Comparison of ENCODE assay signal across 30 cellular contexts in the genomic region with DNA sequence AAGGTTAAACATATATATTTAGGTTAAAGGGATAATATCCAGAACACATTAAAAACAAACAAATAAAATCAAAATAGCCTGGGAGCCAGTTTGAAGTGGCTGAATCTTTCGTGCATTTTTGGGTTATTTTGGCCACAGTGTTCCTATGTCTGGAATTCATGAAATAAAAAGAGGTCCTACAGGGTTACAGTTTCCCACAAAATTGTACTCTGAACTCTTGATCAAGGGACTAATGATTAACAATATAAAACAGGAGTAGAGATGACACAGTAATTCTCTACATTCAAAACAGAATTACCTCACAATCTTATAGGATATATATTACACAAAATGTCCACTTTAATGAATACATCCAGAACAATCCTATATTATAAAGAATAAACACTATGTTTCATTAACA.
"Had no signal": no experiment of that assay in that cellular context is flagged by ENCODE, and none has a peak within 500 bp of the region (broad histone marks: within the 10 kb centered on the region; RNA-seq: fewer than 3 reads in every experiment).

No MANE protein-coding gene starts in this region.

- H3K36me3 ChIP-seq: ovary had no signal

- H3K9ac ChIP-seq: neural progenitor cell, parathyroid adenoma had no signal

- H3K27me3 ChIP-seq: neural progenitor cell, ovary, spleen, stomach, testis, tibial artery, transverse colon, upper lobe of right lung, vagina had no signal

- DNase-seq: naive thymus-derived CD4-positive, alpha-beta T cell; natural killer cell; occipital lobe; ovary; posterior cingulate gyrus; psoas muscle; right cardiac atrium; spleen; stimulated activated CD4-positive, alpha-beta T cell treated with anti-CD3 and anti-CD28 coated beads, Interleukin-12 subunit alpha, Interleukin-12 subunit beta, amount 100 ng/mL, for 4 hours; stimulated activated CD4-positive, alpha-beta T cell treated with anti-CD3 and anti-CD28 coated beads, Interleukin-1b, Interleukin-23, amount 100 ng/mL, for 48 hours; stimulated activated CD4-positive, alpha-beta T cell treated with anti-CD3 and anti-CD28 coated beads, Interleukin-4, amount 100 ng/mL, for 1 hour; stimulated activated CD4-positive, alpha-beta T cell treated with anti-CD3 and anti-CD28 coated beads, Interleukin-4, amount 100 ng/mL, for 4 hours; stimulated activated CD8-positive, alpha-beta memory T cell treated with anti-CD3 and anti-CD28 coated beads, Interleukin-4, amount 100 ng/mL, for 48 hours; stimulated activated naive CD4-positive, alpha-beta T cell treated with Interleukin-2 at 50 U/mL for 16 hours; stomach; testis; tibial artery; transverse colon; upper lobe of right lung had no signal

- ATAC-seq: naive thymus-derived CD4-positive, alpha-beta T cell; natural killer cell; psoas muscle; right cardiac atrium; sciatic nerve; stimulated activated memory B cell treated with anti-CD40 and anti-IgM and Interleukin-4, amounts not matched to agents 10 μg/mL and 1 μg/mL and 100 μg/mL, for 72 hours; upper lobe of right lung had no signal

- H3K4me3 Mint-ChIP-seq: naive thymus-derived CD4-positive, alpha-beta T cell; natural killer cell; nephron; neural progenitor cell; stimulated activated memory B cell treated with anti-CD40 and anti-IgM and Interleukin-4, amounts not matched to agents 10 μg/mL and 1 μg/mL and 100 μg/mL, for 72 hours; stimulated activated naive CD8-positive, alpha-beta T cell treated with anti-CD3 and anti-CD28 coated beads, Interleukin-15, Interleukin-2, amounts not matched to agents 100 ng/mL and 50 ng/mL, for 24 hours; type B pancreatic cell had no signal

- H3K9me3 Mint-ChIP-seq: naive thymus-derived CD4-positive, alpha-beta T cell; natural killer cell; nephron; neural progenitor cell; stimulated activated memory B cell treated with anti-CD40 and anti-IgM and Interleukin-4, amounts not matched to agents 10 μg/mL and 1 μg/mL and 100 μg/mL, for 72 hours; stimulated activated naive CD8-positive, alpha-beta T cell treated with anti-CD3 and anti-CD28 coated beads, Interleukin-15, Interleukin-2, amounts not matched to agents 100 ng/mL and 50 ng/mL, for 24 hours; type B pancreatic cell had no signal

- H3K4me1 ChIP-seq: neural progenitor cell, parathyroid adenoma, stomach, testis, tibial artery, transverse colon, upper lobe of right lung, vagina had no signal

- H3K4me1 Mint-ChIP-seq: nephron; neural progenitor cell; stimulated activated memory B cell treated with anti-CD40 and anti-IgM and Interleukin-4, amounts not matched to agents 10 μg/mL and 1 μg/mL and 100 μg/mL, for 72 hours had no signal

- H3K27me3 Mint-ChIP-seq: naive thymus-derived CD4-positive, alpha-beta T cell; progenitor cell of endocrine pancreas; stimulated activated memory B cell treated with anti-CD40 and anti-IgM and Interleukin-4, amounts not matched to agents 10 μg/mL and 1 μg/mL and 100 μg/mL, for 72 hours; stimulated activated naive CD8-positive, alpha-beta T cell treated with anti-CD3 and anti-CD28 coated beads, Interleukin-15, Interleukin-2, amounts not matched to agents 100 ng/mL and 50 ng/mL, for 24 hours; type B pancreatic cell had no signal

- H3K27ac Mint-ChIP-seq: natural killer cell; nephron; neural progenitor cell; progenitor cell of endocrine pancreas; stimulated activated memory B cell treated with anti-CD40 and anti-IgM and Interleukin-4, amounts not matched to agents 10 μg/mL and 1 μg/mL and 100 μg/mL, for 72 hours; stimulated activated naive CD8-positive, alpha-beta T cell treated with anti-CD3 and anti-CD28 coated beads, Interleukin-15, Interleukin-2, amounts not matched to agents 100 ng/mL and 50 ng/mL, for 24 hours; type B pancreatic cell had no signal

- H3K27ac ChIP-seq: neural progenitor cell, ovary, parathyroid adenoma, psoas muscle, skin epidermis, spleen, stomach, testis, tibial artery, transverse colon, upper lobe of right lung, vagina had no signal

- H3K4me3 ChIP-seq: neural progenitor cell, ovary, psoas muscle, skin epidermis, smooth muscle cell, spleen, stomach, testis, tibial artery, transverse colon, upper lobe of right lung, vagina had no signal

- H3K9me3 ChIP-seq: ovary, psoas muscle, spleen, stomach, testis, tibial artery, transverse colon, upper lobe of right lung, vagina had no signal

- H3K36me3 Mint-ChIP-seq: natural killer cell had no signal
